In genomic region chr2:172672114-172672513, GRCh38 we compare ENCODE assay signal across 29 cellular contexts.
A peak's percentile ranks its signal among the peaks of the same experiment; 100 is the strongest.
DNase-seq lines count a peak whose midpoint lies in the region; ATAC-seq and TF ChIP-seq lines count a peak whose summit lies in the region.
"Had no signal": no experiment of that assay in that cellular context is flagged by ENCODE, and none has a peak within 500 bp of the region (broad histone marks: within the 10 kb centered on the region; RNA-seq: fewer than 3 reads in every experiment).

No MANE protein-coding gene starts in this region.

- no peaks in the 10 kb centered on the region for H3K9me3 ChIP-seq in hepatocyte (ENCODE audit: low read depth)
- H3K9me3 ChIP-seq: ovary had no signal

- H3K4me2 ChIP-seq in hepatocyte, result no peak overlapping the region
- H3K4me2 ChIP-seq: BLaER1, KMS-11 had no signal

- H3K79me2 ChIP-seq in hepatocyte, result no peaks in the 10 kb centered on the region

- H3K27me3 ChIP-seq in hepatocyte, result no peaks in the 10 kb centered on the region
- H3K27me3 ChIP-seq: BLaER1, dorsolateral prefrontal cortex, gastroesophageal sphincter, ovary had no signal

- no peaks in the 10 kb centered on the region for H3K9me2 ChIP-seq in hepatocyte (replicated peaks; ENCODE audit: insufficient read depth)

- DNase-seq in activated T-cell treated with anti-CD3 and anti-CD28 coated beads, Interleukin-2, amount 50 U/mL, for 72 hours, result no peak
- no peak for DNase-seq in activated T-cell treated with anti-CD3 and anti-CD28 coated beads for 4 hours
- no peak for DNase-seq in hepatocyte (ENCODE audit: low spot score)
- no peak for DNase-seq in stimulated activated effector memory CD8-positive, alpha-beta T cell treated with anti-CD3 and anti-CD28 coated beads, Interleukin-12 subunit alpha, Interleukin-12 subunit beta, amount 100 ng/mL, for 72 hours (ENCODE audit: low spot score in 2 of 2)
- DNase-seq in islet precursor cell, result no peak
- DNase-seq in iPS-NIHi7 (ENCODE audit: extremely low spot score), result no peak
- DNase-seq: activated CD8-positive, alpha-beta T cell treated with anti-CD3 and anti-CD28 coated beads, Interleukin-2, amount 10 ng/mL, durations not matched to agents 7 days and 5 days; activated naive CD4-positive, alpha-beta T cell treated with anti-CD3 and anti-CD28 coated beads for 36 hours; activated T-cell treated with anti-CD3 and anti-CD28 coated beads, Interleukin-2, amount 50 U/mL, for 1 hour; amniotic stem cell; central memory CD4-positive, alpha-beta T cell; dorsolateral prefrontal cortex; erythroblast; GDM1; left cardiac atrium; natural killer cell; NCI-H187; NCI-H748 treated with DMSO at 0.1 percent for 48 hours; ovary; substantia nigra; SW 1271 had no signal

- H4K20me1 ChIP-seq in hepatocyte (ENCODE audit: insufficient read depth, poor library complexity, severe bottlenecking), result no peaks in the 10 kb centered on the region
- H4K20me1 ChIP-seq: BLaER1 had no signal

- 46% methylated on average over 1 of the region's 1 CpG for WGBS in hepatocyte (ENCODE audit: low lambda C conversion rate, missing lambda C conversion rate)

- no peaks in the 10 kb centered on the region for H3K36me3 ChIP-seq in hepatocyte (replicated peaks; ENCODE audit: insufficient read depth, low read depth)
- H3K36me3 ChIP-seq: gastroesophageal sphincter, ovary had no signal

- no peak overlapping the region for H3K4me3 Mint-ChIP-seq in activated T-cell treated with anti-CD3 and anti-CD28 coated beads, Interleukin-2, amount 50 U/mL, for 72 hours
- no peak overlapping the region for H3K4me3 Mint-ChIP-seq in activated T-helper 17 cell treated with anti-CD3 and anti-CD28 coated beads, Interleukin-2, amount 50 U/mL, for 72 hours
- H3K4me3 Mint-ChIP-seq in stimulated activated effector memory CD8-positive, alpha-beta T cell treated with anti-CD3 and anti-CD28 coated beads, Interleukin-12 subunit alpha, Interleukin-12 subunit beta, amount 100 ng/mL, for 72 hours, result no peak overlapping the region
- H3K4me3 Mint-ChIP-seq: activated CD8-positive, alpha-beta T cell treated with anti-CD3 and anti-CD28 coated beads, Interleukin-2, amount 10 ng/mL, durations not matched to agents 7 days and 5 days; activated naive CD4-positive, alpha-beta T cell treated with anti-CD3 and anti-CD28 coated beads for 36 hours; natural killer cell had no signal

- H3K27ac ChIP-seq in hepatocyte, result peak overlapping the region; percentile 58
- H3K27ac ChIP-seq: BLaER1, gastroesophageal sphincter, KMS-11, ovary had no signal

- no peak overlapping the region for H3K27ac Mint-ChIP-seq in activated T-cell treated with anti-CD3 and anti-CD28 coated beads, Interleukin-2, amount 50 U/mL, for 72 hours
- H3K27ac Mint-ChIP-seq in activated T-helper 17 cell treated with anti-CD3 and anti-CD28 coated beads, Interleukin-2, amount 50 U/mL, for 72 hours, result no peak overlapping the region
- no peak overlapping the region for H3K27ac Mint-ChIP-seq in stimulated activated effector memory CD8-positive, alpha-beta T cell treated with anti-CD3 and anti-CD28 coated beads, Interleukin-12 subunit alpha, Interleukin-12 subunit beta, amount 100 ng/mL, for 72 hours
- H3K27ac Mint-ChIP-seq: activated CD8-positive, alpha-beta T cell treated with anti-CD3 and anti-CD28 coated beads, Interleukin-2, amount 10 ng/mL, durations not matched to agents 7 days and 5 days; activated naive CD4-positive, alpha-beta T cell treated with anti-CD3 and anti-CD28 coated beads for 36 hours; natural killer cell had no signal

- no peak for TF ChIP-seq CTCF in hepatocyte (IDR thresholded peaks at IDR 0.05; ENCODE audit: poor library complexity)

- H2AFZ ChIP-seq in hepatocyte, result no peak overlapping the region

- peaks cover 6% of the 10 kb centered on the region for H3K27me3 Mint-ChIP-seq in activated T-cell treated with anti-CD3 and anti-CD28 coated beads, Interleukin-2, amount 50 U/mL, for 72 hours (ENCODE audit: low read depth)
- H3K27me3 Mint-ChIP-seq in activated T-helper 17 cell treated with anti-CD3 and anti-CD28 coated beads, Interleukin-2, amount 50 U/mL, for 72 hours, result peaks cover 3% of the 10 kb centered on the region

- H3K9me3 Mint-ChIP-seq in activated T-cell treated with anti-CD3 and anti-CD28 coated beads, Interleukin-2, amount 50 U/mL, for 72 hours, result peaks cover 1 to 2% of the 10 kb centered on the region in 2 donors
- H3K9me3 Mint-ChIP-seq in activated T-helper 17 cell treated with anti-CD3 and anti-CD28 coated beads, Interleukin-2, amount 50 U/mL, for 72 hours, result no peaks in the 10 kb centered on the region
- H3K9me3 Mint-ChIP-seq in stimulated activated effector memory CD8-positive, alpha-beta T cell treated with anti-CD3 and anti-CD28 coated beads, Interleukin-12 subunit alpha, Interleukin-12 subunit beta, amount 100 ng/mL, for 72 hours, result peaks cover 3% of the 10 kb centered on the region
- H3K9me3 Mint-ChIP-seq: natural killer cell had no signal

- no peaks in the 10 kb centered on the region for H3K36me3 Mint-ChIP-seq in activated T-cell treated with anti-CD3 and anti-CD28 coated beads, Interleukin-2, amount 50 U/mL, for 72 hours (ENCODE audit: insufficient read depth in 2 of 2)
- no peaks in the 10 kb centered on the region for H3K36me3 Mint-ChIP-seq in activated T-helper 17 cell treated with anti-CD3 and anti-CD28 coated beads, Interleukin-2, amount 50 U/mL, for 72 hours (ENCODE audit: low read depth)
- H3K36me3 Mint-ChIP-seq in stimulated activated effector memory CD8-positive, alpha-beta T cell treated with anti-CD3 and anti-CD28 coated beads, Interleukin-12 subunit alpha, Interleukin-12 subunit beta, amount 100 ng/mL, for 72 hours, result no peaks in the 10 kb centered on the region
- H3K36me3 Mint-ChIP-seq: natural killer cell had no signal

- peaks cover 18% of the 10 kb centered on the region for H3K4me1 Mint-ChIP-seq in activated T-cell treated with anti-CD3 and anti-CD28 coated beads, Interleukin-2, amount 50 U/mL, for 72 hours (ENCODE audit: low read depth)
- no peaks in the 10 kb centered on the region for H3K4me1 Mint-ChIP-seq in activated T-helper 17 cell treated with anti-CD3 and anti-CD28 coated beads, Interleukin-2, amount 50 U/mL, for 72 hours
- no peaks in the 10 kb centered on the region for H3K4me1 Mint-ChIP-seq in stimulated activated effector memory CD8-positive, alpha-beta T cell treated with anti-CD3 and anti-CD28 coated beads, Interleukin-12 subunit alpha, Interleukin-12 subunit beta, amount 100 ng/mL, for 72 hours

- H3K4me1 ChIP-seq in hepatocyte (ENCODE audit: insufficient read depth), result peaks cover 13% of the 10 kb centered on the region
- H3K4me1 ChIP-seq: BLaER1, gastroesophageal sphincter had no signal

- peak; percentile 87 to 91 for ATAC-seq in activated T-cell treated with anti-CD3 and anti-CD28 coated beads, Interleukin-2, amount 50 U/mL, for 72 hours (replicated peaks in 1 of 2)
- peak; percentile 59 for ATAC-seq in activated T-helper 17 cell treated with anti-CD3 and anti-CD28 coated beads, Interleukin-2, amount 50 U/mL, for 72 hours (replicated peaks)
- peak; percentile 65 for ATAC-seq in stimulated activated effector memory CD8-positive, alpha-beta T cell treated with anti-CD3 and anti-CD28 coated beads, Interleukin-12 subunit alpha, Interleukin-12 subunit beta, amount 100 ng/mL, for 72 hours
- ATAC-seq in HG02852 (IDR thresholded peaks at IDR 0.05; ENCODE audit: unreplicated experiment), result no peak
- ATAC-seq: activated CD4-positive, CD25-positive, alpha-beta regulatory T cell treated with anti-CD3 and anti-CD28 coated beads, Interleukin-2, amount 50 U/mL, for 24 hours; activated CD8-positive, alpha-beta T cell treated with anti-CD3 and anti-CD28 coated beads, Interleukin-2, amount 10 ng/mL, durations not matched to agents 7 days and 5 days; gastroesophageal sphincter; left cardiac atrium; natural killer cell; Right ventricle myocardium inferior; sciatic nerve had no signal

- no peak overlapping the region for H3K4me3 ChIP-seq in hepatocyte
- H3K4me3 ChIP-seq: BLaER1, dorsolateral prefrontal cortex, gastroesophageal sphincter, ovary had no signal
